ENCODE assay signal across 1 cellular context in genomic region chr12:6202846-6203245, GRCh38.
TF ChIP-seq lines count a peak whose summit lies in the region.

No MANE protein-coding gene starts in this region.

TF ChIP-seq in GM23338, 12 proteins besides CTCF, POLR2A, EP300 and RAD21 (continued from another document):
- TF ChIP-seq ZNF462 (CRISPR knock-in tag; IDR thresholded peaks at IDR 0.05) = no peak
